In the genomic region with DNA sequence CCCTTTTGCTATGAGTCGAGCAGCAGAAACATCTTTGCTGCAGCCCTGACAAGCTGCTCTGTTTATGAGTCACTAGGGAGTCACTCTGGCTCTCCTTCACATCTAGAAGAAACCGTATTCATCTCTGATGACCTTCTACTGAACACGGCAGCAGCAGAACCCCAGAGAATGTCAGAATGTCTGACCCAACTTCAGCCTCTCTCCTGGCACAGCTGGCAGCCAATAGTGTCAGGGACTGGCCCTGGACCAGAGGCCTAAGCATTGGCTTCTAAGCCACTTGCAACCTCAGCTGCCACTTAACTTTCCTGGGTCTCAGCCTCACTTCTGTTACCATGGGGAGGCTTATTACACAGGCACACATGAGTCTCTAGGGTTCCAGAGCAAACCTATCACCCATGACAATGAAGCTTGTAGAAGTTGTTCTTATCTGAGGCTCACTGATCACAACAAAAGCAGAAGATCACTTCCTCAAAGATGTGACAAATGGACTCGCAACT, we compare ENCODE assay signal across 11 cellular contexts.
DNase-seq lines count a peak whose midpoint lies in the region; ATAC-seq and TF ChIP-seq lines count a peak whose summit lies in the region.
"Had no signal": no experiment of that assay in that cellular context is flagged by ENCODE, and none has a peak within 500 bp of the region (broad histone marks: within the 10 kb centered on the region; RNA-seq: fewer than 3 reads in every experiment).

No MANE protein-coding gene starts in this region.

- peaks cover 3 to 11% (median 4%) of the 10 kb centered on the region in 3 donors for H3K27me3 Mint-ChIP-seq in CD14-positive monocyte (ENCODE audit: low read depth in 3 of 3)

- no peak overlapping the region for H3K4me3 Mint-ChIP-seq in CD14-positive monocyte

- H3K4me1 Mint-ChIP-seq in CD14-positive monocyte, result peaks cover 11% of the 10 kb centered on the region

- intact Hi-C loops in CD14-positive monocyte (cut with micrococcal nuclease), result no loop called here

- H3K27ac Mint-ChIP-seq in CD14-positive monocyte, result peak overlapping the region in 2 of 7 donors; percentile 21 to 83

- no peak for TF ChIP-seq CTCF in CD14-positive monocyte (IDR thresholded peaks at IDR 0.05)

- ATAC-seq in GM21576 (IDR thresholded peaks at IDR 0.05; ENCODE audit: unreplicated experiment) (peak; percentile 46), GM19324 (IDR thresholded peaks at IDR 0.05; ENCODE audit: low FRiP score, unreplicated experiment) (no peak)
- ATAC-seq: HepG2 had no signal

- no peaks in the 10 kb centered on the region for H3K36me3 Mint-ChIP-seq in CD14-positive monocyte

- DNase-seq in CD14-positive monocyte (ENCODE audit: low spot score) (peak; percentile 52), SW480 (ENCODE audit: low spot score) (peak; percentile 14), iris pigment epithelial cell (ENCODE audit: low read depth) (peak; percentile 71), iPS-NIHi11 (ENCODE audit: low spot score) (no peak), midbrain (lab: John Stamatoyannopoulos, UW) (no peak), NCI-H748 treated with DMSO at 0.1 percent for 48 hours (lab: John Stamatoyannopoulos, UW) (no peak)
- DNase-seq: activated CD8-positive, alpha-beta memory T cell treated with anti-CD3 and anti-CD28 coated beads, Interleukin-2, amount 50 U/mL, for 4 hours; retina had no signal

- no peaks in the 10 kb centered on the region for H3K9me3 Mint-ChIP-seq in CD14-positive monocyte

Comparison
In these comparisons a context has a peak if more than half of its experiments do, and no peak if none do; other contexts are left out.
1. DNase-seq: peak in CD14-positive monocyte (single experiment), SW480 (single experiment) and iris pigment epithelial cell (single experiment); none in iPS-NIHi11 (single experiment), midbrain (single experiment) and NCI-H748 treated with DMSO at 0.1 percent for 48 hours (single experiment).